Comparison of ENCODE assay signal across 8 cellular contexts in genomic region chr11:10441652-10442503, GRCh38. TPM values are rescaled to one million over a fixed set of nuclear protein-coding genes. Genes with fewer than 3 reads are reported as not detected.
DNase-seq lines count a peak whose midpoint lies in the region; ATAC-seq, FAIRE-seq and TF ChIP-seq lines count a peak whose summit lies in the region.

No MANE protein-coding gene starts in this region.

- H3K36me3 ChIP-seq in Loucy (ENCODE audit: insufficient read depth, low read length) (no peaks in the 10 kb centered on the region), mucosa of descending colon (ENCODE audit: low read depth) (no peaks in the 10 kb centered on the region)

- DNase-seq in mucosa of descending colon: no peak
- DNase-seq in KG1 (lab: John Stamatoyannopoulos, UW): no peak
- DNase-seq in frontal cortex (ENCODE audit: low spot score in 2 of 2): no peak
- no peak for DNase-seq in dorsolateral prefrontal cortex
- DNase-seq in EL: no peak

- ATAC-seq in GM18870 (IDR thresholded peaks at IDR 0.05; ENCODE audit: unreplicated experiment) (peak; percentile 98), HG02571 (IDR thresholded peaks at IDR 0.05; ENCODE audit: unreplicated experiment) (peak; percentile 94), mucosa of descending colon (peak; percentile 54)

- peak overlapping the region; percentile 64 for H3K4me2 ChIP-seq in Loucy (ENCODE audit: low read depth, low read length, poor library complexity, severe bottlenecking)

- H3K9me3 ChIP-seq in Loucy (ENCODE audit: insufficient read depth, low read depth, low read length): no peaks in the 10 kb centered on the region
- H3K9me3 ChIP-seq in mucosa of descending colon: no peaks in the 10 kb centered on the region

- FAIRE-seq in frontal cortex (lab: Jason Lieb, UNC): no peak

- H3K4me1 ChIP-seq in Loucy (ENCODE audit: insufficient read depth, low read length, poor library complexity, severe bottlenecking) (peaks cover 71% of the 10 kb centered on the region), mucosa of descending colon (ENCODE audit: low read depth) (no peaks in the 10 kb centered on the region)

- H3K27me3 ChIP-seq in Loucy (ENCODE audit: insufficient read depth, low read length, poor library complexity, severe bottlenecking) (no peaks in the 10 kb centered on the region), dorsolateral prefrontal cortex (no peaks in the 10 kb centered on the region)

- TF ChIP-seq CTCF in Loucy (conservative IDR thresholded peaks at IDR 0.05; ENCODE audit: low read length) (no peak), mucosa of descending colon (IDR thresholded peaks at IDR 0.05) (no peak), dorsolateral prefrontal cortex (IDR thresholded peaks at IDR 0.05 in 54 of 56, conservative IDR thresholded peaks at IDR 0.05 in 2 of 56; ENCODE audit: low read depth in 1 of 56, partially characterized antibody in 56 of 56) (no peak)

- H4K20me1 ChIP-seq in Loucy (ENCODE audit: insufficient read depth, low read length, poor library complexity, severe bottlenecking): no peaks in the 10 kb centered on the region

- H3K9ac ChIP-seq in Loucy (ENCODE audit: low read depth, low read length, poor library complexity, severe bottlenecking): peak overlapping the region; percentile 32

- H3K9me2 ChIP-seq in Loucy (replicated peaks; ENCODE audit: low read depth, low read length): no peaks in the 10 kb centered on the region

- H3K4me3 ChIP-seq in Loucy (ENCODE audit: low read length, poor library complexity, severe bottlenecking) (peak overlapping the region; percentile 50), mucosa of descending colon (no peak overlapping the region), dorsolateral prefrontal cortex (no peak overlapping the region)

- peak overlapping the region; percentile 62; the same call in 1 of the 2 replicates for H2AFZ ChIP-seq in Loucy (ENCODE audit: low read length)

- H3K79me2 ChIP-seq in Loucy (ENCODE audit: insufficient read depth, low read length): no peaks in the 10 kb centered on the region

- H3F3A ChIP-seq in Loucy (ENCODE audit: low read depth): no peaks in the 10 kb centered on the region

- intact Hi-C loops in mucosa of descending colon (cut with DNase I, micrococcal nuclease): no loop called here
- intact Hi-C loops in dorsolateral prefrontal cortex (cut with DNase I): no loop called here

- no peak overlapping the region for H3K27ac ChIP-seq in dorsolateral prefrontal cortex

RNA-seq across cellular contexts. Expression of gene AMPD3, which starts 13.2 kb away (rescaled TPM):
- total RNA-seq in mucosa of descending colon (10 to 100 TPM in 2 of 3 donors, 1 to 10 TPM in 1; 7.2 to 16.2 (median 10.6) TPM), frontal cortex (0.82 TPM), dorsolateral prefrontal cortex (10 to 100 TPM; 14.7 to 74.3 (median 28.6) TPM)
